11 cellular contexts compared by ENCODE assay signal in the genomic region with DNA sequence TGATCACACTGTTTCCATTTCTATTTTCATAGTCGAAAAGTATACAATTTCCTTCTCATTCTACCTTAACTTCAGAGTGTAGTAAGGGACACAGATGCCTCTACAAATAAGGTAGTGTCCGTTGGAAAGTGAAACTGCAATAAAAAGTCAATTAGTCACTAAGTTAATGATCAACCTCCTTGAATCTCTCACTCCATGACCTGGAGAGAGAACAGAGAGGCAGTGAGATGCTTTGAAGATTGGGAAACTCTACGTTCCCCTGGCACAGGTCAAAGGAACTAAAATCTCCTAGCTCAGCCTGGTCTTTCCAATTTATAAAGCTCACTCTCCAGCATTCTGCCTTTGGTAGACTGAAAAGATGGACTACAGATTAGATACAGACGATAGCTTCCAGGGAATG.
DNase-seq lines count a peak whose midpoint lies in the region; ATAC-seq and FAIRE-seq lines count a peak whose summit lies in the region.
"Had no signal": no experiment of that assay in that cellular context is flagged by ENCODE, and none has a peak within 500 bp of the region (broad histone marks: within the 10 kb centered on the region; RNA-seq: fewer than 3 reads in every experiment).

No MANE protein-coding gene starts in this region.

- peaks cover 2% of the 10 kb centered on the region for H3K27me3 Mint-ChIP-seq in activated naive CD8-positive, alpha-beta T cell treated with anti-CD3 and anti-CD28 coated beads, Interleukin-2, amount 50 U/mL, for 24 hours

- H3K36me3 Mint-ChIP-seq in activated naive CD8-positive, alpha-beta T cell treated with anti-CD3 and anti-CD28 coated beads, Interleukin-2, amount 50 U/mL, for 24 hours (ENCODE audit: low read depth) = no peaks in the 10 kb centered on the region

- FAIRE-seq in RCC 7860 (lab: Jason Lieb, UNC) = peak; percentile 94

- no peak overlapping the region for H3K4me3 ChIP-seq in H7 (ENCODE audit: insufficient read depth, low read depth, low read length)

- ATAC-seq in GM19043 (IDR thresholded peaks at IDR 0.05; ENCODE audit: low read depth, unreplicated experiment) (peak; percentile 70), HG02938 (IDR thresholded peaks at IDR 0.05; ENCODE audit: unreplicated experiment) (peak; percentile 82)
- no peak for ATAC-seq in activated naive CD8-positive, alpha-beta T cell treated with anti-CD3 and anti-CD28 coated beads, Interleukin-2, amount 50 U/mL, for 24 hours

- no peaks in the 10 kb centered on the region for H3K36me3 ChIP-seq in H7 (replicated peaks; ENCODE audit: control insufficient read depth, insufficient read depth, low read length)

- no peak overlapping the region for H3K4me3 Mint-ChIP-seq in activated naive CD8-positive, alpha-beta T cell treated with anti-CD3 and anti-CD28 coated beads, Interleukin-2, amount 50 U/mL, for 24 hours
- H3K4me3 Mint-ChIP-seq: stimulated activated naive CD8-positive, alpha-beta T cell treated with anti-CD3 and anti-CD28 coated beads, Interleukin-15, Interleukin-2, amounts not matched to agents 100 ng/mL and 50 ng/mL, for 24 hours had no signal

- H3K4me1 Mint-ChIP-seq in activated naive CD8-positive, alpha-beta T cell treated with anti-CD3 and anti-CD28 coated beads, Interleukin-2, amount 50 U/mL, for 24 hours = peaks cover 2% of the 10 kb centered on the region
- H3K4me1 Mint-ChIP-seq: IgD-negative memory B cell had no signal

- H3K27ac Mint-ChIP-seq in activated naive CD8-positive, alpha-beta T cell treated with anti-CD3 and anti-CD28 coated beads, Interleukin-2, amount 50 U/mL, for 24 hours = no peak overlapping the region
- H3K27ac Mint-ChIP-seq: IgD-negative memory B cell; stimulated activated naive CD8-positive, alpha-beta T cell treated with anti-CD3 and anti-CD28 coated beads, Interleukin-15, Interleukin-2, amounts not matched to agents 100 ng/mL and 50 ng/mL, for 24 hours had no signal

- intact Hi-C loops in posterior vena cava (cut with DNase I) = no loop called here

- DNase-seq in RCC 7860 (ENCODE audit: low spot score) (peak; percentile 68), renal cortical epithelial cell (ENCODE audit: low read depth) (peak; percentile 98), H7 (no peak), posterior vena cava (ENCODE audit: low spot score) (no peak)
- no peak for DNase-seq in stimulated activated CD4-positive, alpha-beta T cell treated with anti-CD3 and anti-CD28 coated beads, Interleukin-2, amount 100 ng/mL, for 24 hours
- no peak for DNase-seq in activated naive CD8-positive, alpha-beta T cell treated with anti-CD3 and anti-CD28 coated beads, Interleukin-2, amount 50 U/mL, for 24 hours
- DNase-seq: T-helper 1 cell had no signal

- no peaks in the 10 kb centered on the region for H3K9me3 Mint-ChIP-seq in activated naive CD8-positive, alpha-beta T cell treated with anti-CD3 and anti-CD28 coated beads, Interleukin-2, amount 50 U/mL, for 24 hours
- H3K9me3 Mint-ChIP-seq: IgD-negative memory B cell; stimulated activated naive CD8-positive, alpha-beta T cell treated with anti-CD3 and anti-CD28 coated beads, Interleukin-15, Interleukin-2, amounts not matched to agents 100 ng/mL and 50 ng/mL, for 24 hours had no signal

- H3K27me3 ChIP-seq in H7 (ENCODE audit: control insufficient read depth, insufficient read depth, low read length) = no peaks in the 10 kb centered on the region

Comparison
In these comparisons a context has a peak if more than half of its experiments do, and no peak if none do; other contexts are left out.
1. DNase-seq: peak in RCC 7860 (single experiment) and renal cortical epithelial cell (single experiment); none in stimulated activated CD4-positive, alpha-beta T cell treated with anti-CD3 and anti-CD28 coated beads, Interleukin-2, amount 100 ng/mL, for 24 hours (0 of 2), H7 (single experiment), activated naive CD8-positive, alpha-beta T cell treated with anti-CD3 and anti-CD28 coated beads, Interleukin-2, amount 50 U/mL, for 24 hours (single experiment) and posterior vena cava (single experiment).